8 cellular contexts compared by ENCODE assay signal in the genomic region with DNA sequence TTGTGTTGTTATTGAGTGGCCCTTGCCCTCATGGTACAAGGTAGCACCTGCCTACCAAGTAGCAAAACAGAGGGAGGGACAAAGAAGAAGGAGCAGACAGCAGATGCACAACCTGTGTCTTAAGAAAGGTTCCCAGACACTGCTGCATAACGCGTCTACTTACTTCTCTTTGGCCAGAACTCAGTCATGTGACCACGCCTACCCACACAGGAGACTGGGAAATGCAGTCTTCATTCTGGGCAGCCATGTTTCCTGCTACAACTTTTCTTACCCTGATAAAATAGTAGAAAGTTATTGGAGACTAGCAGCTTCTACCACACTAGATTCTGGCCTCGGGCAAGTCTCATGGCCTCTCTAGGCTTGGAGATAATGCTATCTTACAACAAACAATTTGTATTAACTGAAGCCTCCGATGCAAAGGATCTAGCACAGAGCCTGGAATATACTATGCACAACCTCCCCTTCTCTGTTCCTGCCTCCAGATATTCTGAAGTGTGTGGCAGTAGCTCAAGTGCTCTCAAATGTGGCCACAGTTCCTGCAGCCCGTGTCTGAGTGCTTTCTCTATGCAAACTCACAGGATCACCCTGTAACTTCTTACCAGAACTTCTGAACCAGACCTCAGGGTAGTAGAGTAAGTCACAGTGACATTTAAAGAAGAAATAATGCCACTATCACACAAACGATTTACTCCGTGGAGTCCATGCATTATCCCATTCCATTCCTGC. TPM values are rescaled to one million over a fixed set of nuclear protein-coding genes. Genes with fewer than 3 reads are reported as not detected.
DNase-seq lines count a peak whose midpoint lies in the region; ATAC-seq, FAIRE-seq and TF ChIP-seq lines count a peak whose summit lies in the region.

No MANE protein-coding gene starts in this region.

- peak; percentile 56 for ATAC-seq in IMR-90 (ENCODE audit: low read depth)
- peak; percentile 70 for ATAC-seq in K562
- peak; percentile 65 for ATAC-seq in left lung
- peak; percentile 58 for ATAC-seq in stimulated activated effector memory CD8-positive, alpha-beta T cell treated with anti-CD3 and anti-CD28 coated beads, Interleukin-12 subunit alpha, Interleukin-12 subunit beta, amount 100 ng/mL, for 72 hours
- ATAC-seq in HG02938 (IDR thresholded peaks at IDR 0.05; ENCODE audit: unreplicated experiment): no peak

- peak overlapping the region; percentile 52; the same call in 1 of the 2 replicates for H3K4ac ChIP-seq in IMR-90 (ENCODE audit: low read depth, low read length)

- H2AFZ ChIP-seq in IMR-90 (replicated peaks; ENCODE audit: low read length, poor library complexity): peak overlapping the region; percentile 91
- peak overlapping the region; percentile 92 for H2AFZ ChIP-seq in K562 (ENCODE audit: low read depth, low read length)

- H3K9ac ChIP-seq in IMR-90 (ENCODE audit: low read depth, low read length): no peak overlapping the region
- no peak overlapping the region for H3K9ac ChIP-seq in K562 (ENCODE audit: insufficient read depth in 1 of 2, low read depth in 2 of 2, low read length in 2 of 2)

- H3K27ac ChIP-seq in IMR-90 (ENCODE audit: insufficient read depth, low read length) (no peak overlapping the region), K562 (ENCODE audit: extremely low read depth, low read depth, low read length) (no peak overlapping the region), left lung (peak overlapping the region; percentile 42 to 71)

- peaks cover 5% of the 10 kb centered on the region; the same call in 1 of the 2 replicates for H3K4me1 ChIP-seq in IMR-90 (ENCODE audit: control insufficient read depth, insufficient read depth, low read length)
- peaks cover 18 to 20% of the 10 kb centered on the region in 2 experiments; a peak in 4 of 5 replicates for H3K4me1 ChIP-seq in K562 (replicated peaks in 1 of 2; ENCODE audit: control insufficient read depth in 2 of 2, insufficient read depth in 2 of 2, low read length in 2 of 2)
- peaks cover 5 to 80% of the 10 kb centered on the region in 2 donors for H3K4me1 ChIP-seq in left lung

- TF ChIP-seq RAD21 in IMR-90 (IDR thresholded peaks at IDR 0.05; ENCODE audit: low read length): no peak
- no peak for TF ChIP-seq RAD21 in K562 (CRISPR knock-in tag; conservative IDR thresholded peaks at IDR 0.05 in 1 of 2, IDR thresholded peaks at IDR 0.05 in 1 of 2)

- H3K36me3 ChIP-seq in IMR-90 (ENCODE audit: control insufficient read depth, insufficient read depth, low read length) (no peaks in the 10 kb centered on the region), K562 (ENCODE audit: control insufficient read depth, insufficient read depth, low read length) (no peaks in the 10 kb centered on the region), left lung (no peaks in the 10 kb centered on the region)

- H3K4me3 ChIP-seq in IMR-90 (ENCODE audit: insufficient read depth, low read depth, low read length): no peak overlapping the region
- H3K4me3 ChIP-seq in K562: no peak overlapping the region
- H3K4me3 ChIP-seq in left lung: no peak overlapping the region

- CTCF ChIA-PET in IMR-90 (lab: Yijun Ruan, JAX) (no interaction called here), K562 (lab: Yijun Ruan, JAX; ENCODE audit: low intra/inter-chr PET ratio) (interaction anchor here (0.7 to 9.9 kb wide), 4 partner anchors 57 to 66 kb away, joined by 3 to 226 read pairs (median 3); no protein-coding TSS in a partner anchor)

- no peak overlapping the region for H3K14ac ChIP-seq in IMR-90 (replicated peaks; ENCODE audit: low read depth, low read length)

- no peaks in the 10 kb centered on the region for H3K36me3 Mint-ChIP-seq in T-helper 1 cell treated with Interleukin-12 subunit alpha and Interleukin-12 subunit beta and Interleukin-4 antibody, amounts not matched to agents 30 μg/mL and 1 μg/mL, for 36 hours (ENCODE audit: low read depth)
- H3K36me3 Mint-ChIP-seq in stimulated activated effector memory CD8-positive, alpha-beta T cell treated with anti-CD3 and anti-CD28 coated beads, Interleukin-12 subunit alpha, Interleukin-12 subunit beta, amount 100 ng/mL, for 72 hours: peaks cover 8% of the 10 kb centered on the region

- H2BK20ac ChIP-seq in IMR-90 (ENCODE audit: low read depth, low read length): no peak overlapping the region

- no peaks in the 10 kb centered on the region for H3K27me3 Mint-ChIP-seq in T-helper 1 cell treated with Interleukin-12 subunit alpha and Interleukin-12 subunit beta and Interleukin-4 antibody, amounts not matched to agents 30 μg/mL and 1 μg/mL, for 36 hours (ENCODE audit: low read depth)

- peak; percentile 87 for FAIRE-seq in K562 (lab: Jason Lieb, UNC)

- H2AK9ac ChIP-seq in IMR-90 (replicated peaks; ENCODE audit: low read depth, low read length, poor library complexity): no peak overlapping the region

- H3K23ac ChIP-seq in IMR-90 (ENCODE audit: low read depth, low read length): no peak overlapping the region

- H3K79me2 ChIP-seq in K562 (ENCODE audit: control insufficient read depth, insufficient read depth, low read length): no peaks in the 10 kb centered on the region

- H2BK120ac ChIP-seq in IMR-90 (ENCODE audit: low read depth, low read length): no peak overlapping the region

- H3K27ac Mint-ChIP-seq in T-helper 1 cell treated with Interleukin-12 subunit alpha and Interleukin-12 subunit beta and Interleukin-4 antibody, amounts not matched to agents 30 μg/mL and 1 μg/mL, for 36 hours: peak overlapping the region; percentile 62
- H3K27ac Mint-ChIP-seq in stimulated activated effector memory CD8-positive, alpha-beta T cell treated with anti-CD3 and anti-CD28 coated beads, Interleukin-12 subunit alpha, Interleukin-12 subunit beta, amount 100 ng/mL, for 72 hours: no peak overlapping the region

- dilution Hi-C loops in IMR-90 (cut with HindIII; ENCODE audit: low sequenced_read_pairs, unreplicated experiment): no loop called here

- no peak for TF ChIP-seq POLR2A in IMR-90 (IDR thresholded peaks at IDR 0.05; ENCODE audit: low read depth, low read length)
- no peak for TF ChIP-seq POLR2A in K562 (conservative IDR thresholded peaks at IDR 0.05)

- no TSS peak for BruUV-seq in IMR-90 (replicated peaks; lab: Mats Ljungman, UMichigan)
- BruUV-seq in K562 (replicated peaks; lab: Mats Ljungman, UMichigan): no TSS peak

- POLR2A ChIA-PET in IMR-90 (lab: Charles Lee; ENCODE audit: unreplicated experiment): no interaction called here
- POLR2A ChIA-PET in K562 (lab: Yijun Ruan, JAX): interaction anchor here (0.5 to 1.6 kb wide), 5 partner anchors 20 to 82 kb away, joined by 3 to 4 read pairs (median 3); no protein-coding TSS in a partner anchor

- no CpG with 5 or more reads among the region's 8 CpGs for WGBS in IMR-90 (ENCODE audit: extremely low coverage in 2 of 2, insufficient read length in 1 of 2), 2 experiments
- 10% methylated on average over 8 of the region's 8 CpGs for WGBS in K562 (ENCODE audit: insufficient coverage, low coverage, missing lambda C conversion rate)

- H3K18ac ChIP-seq in IMR-90 (ENCODE audit: low read depth, low read length): no peak overlapping the region

- no peak overlapping the region for H3K56ac ChIP-seq in IMR-90 (ENCODE audit: extremely low read depth, insufficient read depth, low read length)

- H2AK5ac ChIP-seq in IMR-90 (ENCODE audit: low read depth, low read length): no peak overlapping the region

- peaks cover 45% of the 10 kb centered on the region for H3K4me1 Mint-ChIP-seq in T-helper 1 cell treated with Interleukin-12 subunit alpha and Interleukin-12 subunit beta and Interleukin-4 antibody, amounts not matched to agents 30 μg/mL and 1 μg/mL, for 36 hours (ENCODE audit: low read depth)
- peaks cover 45% of the 10 kb centered on the region for H3K4me1 Mint-ChIP-seq in stimulated activated effector memory CD8-positive, alpha-beta T cell treated with anti-CD3 and anti-CD28 coated beads, Interleukin-12 subunit alpha, Interleukin-12 subunit beta, amount 100 ng/mL, for 72 hours

- H3K79me1 ChIP-seq in IMR-90 (ENCODE audit: low read depth in 1 of 2, low read length in 2 of 2): no peaks in the 10 kb centered on the region

- no peak overlapping the region for H2BK15ac ChIP-seq in IMR-90 (ENCODE audit: low read depth, low read length)

- no peaks in the 10 kb centered on the region for H3K9me1 ChIP-seq in IMR-90 (ENCODE audit: insufficient read depth, low read length)
- no peaks in the 10 kb centered on the region for H3K9me1 ChIP-seq in K562 (ENCODE audit: control insufficient read depth, insufficient read depth, low read length)

- TF ChIP-seq CTCF in IMR-90 (conservative IDR thresholded peaks at IDR 0.05; ENCODE audit: low read depth, low read length) (no peak), K562 (IDR thresholded peaks at IDR 0.05 in 2 of 3, conservative IDR thresholded peaks at IDR 0.05 in 1 of 3; ENCODE audit: insufficient read depth in 2 of 3, low read depth in 1 of 3, low read length in 3 of 3) (no peak), left lung (IDR thresholded peaks at IDR 0.05) (no peak)

- in situ Hi-C loops in IMR-90 (cut with MboI; ENCODE audit: low sequenced_read_pairs) (loop anchor here (5.0 to 10.0 kb wide), 3 partner anchors 66 to 216 kb away; no protein-coding TSS in a partner anchor), K562 (cut with MboI) (loop anchor here (5.0 kb wide), 3 partner anchors 66 to 431 kb away; no protein-coding TSS in a partner anchor)

- no peaks in the 10 kb centered on the region for H3K9me3 ChIP-seq in IMR-90 (ENCODE audit: control insufficient read depth, insufficient read depth, low read length)
- H3K9me3 ChIP-seq in K562 (replicated peaks; ENCODE audit: control insufficient read depth, insufficient read depth, low read depth, low read length): no peaks in the 10 kb centered on the region
- H3K9me3 ChIP-seq in left lung: no peaks in the 10 kb centered on the region

- H3K9me3 Mint-ChIP-seq in T-helper 1 cell treated with Interleukin-12 subunit alpha and Interleukin-12 subunit beta and Interleukin-4 antibody, amounts not matched to agents 30 μg/mL and 1 μg/mL, for 36 hours: no peaks in the 10 kb centered on the region
- no peaks in the 10 kb centered on the region for H3K9me3 Mint-ChIP-seq in stimulated activated effector memory CD8-positive, alpha-beta T cell treated with anti-CD3 and anti-CD28 coated beads, Interleukin-12 subunit alpha, Interleukin-12 subunit beta, amount 100 ng/mL, for 72 hours

- H2BK5ac ChIP-seq in IMR-90 (ENCODE audit: low read depth, low read length, poor library complexity, severe bottlenecking): no peak overlapping the region

- DNase-seq in GF-D8 (lab: John Stamatoyannopoulos, UW) (peak; percentile 59), IMR-90 (peak; percentile 76), K562 (ENCODE audit: extremely low read depth in 1 of 4, low spot score in 3 of 4) (peak; percentile 62 to 82 (median 67)), left lung (peak in 1 of 2 donors; percentile 81), NCI-H1105 treated with DMSO at 0.1 percent for 48 hours (lab: John Stamatoyannopoulos, UW) (no peak)
- DNase-seq in stimulated activated effector memory CD8-positive, alpha-beta T cell treated with anti-CD3 and anti-CD28 coated beads, Interleukin-12 subunit alpha, Interleukin-12 subunit beta, amount 100 ng/mL, for 72 hours (ENCODE audit: low spot score in 2 of 2): no peak

- H4K5ac ChIP-seq in IMR-90 (ENCODE audit: low read depth, low read length): peak overlapping the region; percentile 65; the same call in 1 of the 2 replicates

- intact Hi-C loops in IMR-90 (cut with micrococcal nuclease) (no loop called here), K562 (cut with micrococcal nuclease) (no loop called here), left lung (cut with DNase I) (loop anchor here in 1 of 2 donors (5.0 to 10.0 kb wide), 2 partner anchors 66 to 214 kb away; no protein-coding TSS in a partner anchor)

- TF ChIP-seq EP300 in K562 (IDR thresholded peaks at IDR 0.05; ENCODE audit: low read length): no peak

- peak overlapping the region; percentile 32 to 92 for H4K8ac ChIP-seq in IMR-90 (ENCODE audit: low read depth in 2 of 2, low read length in 2 of 2)

- H3K4me2 ChIP-seq in IMR-90 (ENCODE audit: low read depth, low read length): peak overlapping the region; percentile 68
- H3K4me2 ChIP-seq in K562 (ENCODE audit: insufficient read depth, low read length): peak overlapping the region; percentile 28; the same call in 1 of the 2 replicates

- H3K4me3 Mint-ChIP-seq in T-helper 1 cell treated with Interleukin-12 subunit alpha and Interleukin-12 subunit beta and Interleukin-4 antibody, amounts not matched to agents 30 μg/mL and 1 μg/mL, for 36 hours: no peak overlapping the region
- H3K4me3 Mint-ChIP-seq in stimulated activated effector memory CD8-positive, alpha-beta T cell treated with anti-CD3 and anti-CD28 coated beads, Interleukin-12 subunit alpha, Interleukin-12 subunit beta, amount 100 ng/mL, for 72 hours: no peak overlapping the region

- no peak overlapping the region for H4K91ac ChIP-seq in IMR-90 (ENCODE audit: insufficient read depth, low read depth, low read length)

- H4K20me1 ChIP-seq in IMR-90 (ENCODE audit: insufficient read depth, low read length): no peaks in the 10 kb centered on the region
- no peaks in the 10 kb centered on the region; the same call in 1 of the 2 replicates for H4K20me1 ChIP-seq in K562 (replicated peaks; ENCODE audit: control insufficient read depth, insufficient read depth, low read length)

- H3K27me3 ChIP-seq in IMR-90 (ENCODE audit: control insufficient read depth, insufficient read depth, low read length): no peaks in the 10 kb centered on the region; the same call in 1 of the 2 replicates
- H3K27me3 ChIP-seq in K562 (ENCODE audit: control insufficient read depth in 2 of 2, insufficient read depth in 2 of 2, low read length in 2 of 2): 0 out of 5 replicates have a peak, but pooled peaks cover 0 to 8% of the 10 kb centered on the region in 2 experiments
- no peaks in the 10 kb centered on the region for H3K27me3 ChIP-seq in left lung

RNA-seq across cellular contexts. Expression of a gene that starts 34.1 kb away (rescaled TPM):
- total RNA-seq in IMR-90 (2012; rRNA removed) (8.4 and 10.3 TPM in 2 replicates), K562 (2014; rRNA removed) (8.7 and 11.3 TPM in 2 replicates), K562 (2014; rRNA removed; fragmentation: Illumina TruSeq; extraction: Trizol) (5.8 and 7.2 TPM in 2 replicates), K562 (2015; rRNA removed; fragmentation: Illumina TruSeq; extraction: Trizol) (2.6 and 2.9 TPM in 2 replicates), K562 (2021) (9.6 and 11.5 TPM in 2 replicates), left lung (10 to 100 TPM; 56.2 to 84.8 TPM)
- polyA plus RNA-seq in IMR-90 (2012; rRNA removed) (10.7 and 18.8 TPM in 2 replicates), K562 (2011; rRNA removed) (29.7 and 41.9 TPM in 2 replicates), K562 (2014; fragmentation: Illumina TruSeq; extraction: Trizol) (9.4 and 12.2 TPM in 2 replicates), K562 (2014; fragmentation: Nextera tagmentation; extraction: Ambion mirVana) (1 to 10 TPM; 2.3 to 3.8 TPM), K562 (2014; rRNA removed) (10.1 and 12.7 TPM in 2 replicates)
- 4.9 and 23.6 TPM in 2 replicates for polyA plus RNA-seq in IMR-90 (2012; cell fraction: cytosol; rRNA removed)
- polyA plus RNA-seq in IMR-90 (2012; cell fraction: nucleus; rRNA removed; ENCODE audit: low replicate concordance): 18.8 and 39.4 TPM in 2 replicates
- total RNA-seq in K562 (2011; cell fraction: chromatin; rRNA removed; ENCODE audit: low replicate concordance): 20.8 and 48.4 TPM in 2 replicates
- total RNA-seq in K562 (2011; cell fraction: nucleolus; rRNA removed): 32.6 and 48.7 TPM in 2 replicates
- total RNA-seq in K562 (2011; cell fraction: nucleoplasm; rRNA removed): 41.1 and 65.7 TPM in 2 replicates
- polyA plus RNA-seq in K562 (2011; cell fraction: cytosol; rRNA removed): 33.8 and 79.9 TPM in 2 replicates
- polyA plus RNA-seq in K562 (2011; cell fraction: nucleus; rRNA removed): 25.8 and 51.6 TPM in 2 replicates
- polyA plus RNA-seq in K562 (2012): 6.2 and 11.0 TPM in 2 replicates
- polyA minus RNA-seq in K562 (2011; rRNA and poly(A)+ RNA removed): 18.7 and 24.3 TPM in 2 replicates
- 12.4 and 25.9 TPM in 2 replicates for polyA minus RNA-seq in K562 (2011; cell fraction: cytosol; rRNA and poly(A)+ RNA removed)
- 23.1 and 23.3 TPM in 2 replicates for polyA minus RNA-seq in K562 (2011; cell fraction: nucleus; rRNA and poly(A)+ RNA removed)

RNA-seq across cellular contexts. Expression of a gene that starts 41.7 kb away (rescaled TPM):
- not detected in 2 replicates for total RNA-seq in IMR-90 (2012; rRNA removed)
- polyA plus RNA-seq in IMR-90 (2012; rRNA removed): not detected in 2 replicates
- polyA plus RNA-seq in IMR-90 (2012; cell fraction: cytosol; rRNA removed): not detected in 2 replicates
- not detected in 2 replicates for polyA plus RNA-seq in IMR-90 (2012; cell fraction: nucleus; rRNA removed; ENCODE audit: low replicate concordance)
- 0.12 TPM in 1 of 2 replicates, not detected in the other for total RNA-seq in K562 (2011; cell fraction: chromatin; rRNA removed; ENCODE audit: low replicate concordance)
- total RNA-seq in K562 (2011; cell fraction: nucleolus; rRNA removed): not detected in 2 replicates
- 0.08 TPM in 1 of 2 replicates, not detected in the other for total RNA-seq in K562 (2011; cell fraction: nucleoplasm; rRNA removed)
- not detected in 2 replicates for total RNA-seq in K562 (2014; rRNA removed)
- total RNA-seq in K562 (2014; rRNA removed; fragmentation: Illumina TruSeq; extraction: Trizol): not detected in 2 replicates
- total RNA-seq in K562 (2015; rRNA removed; fragmentation: Illumina TruSeq; extraction: Trizol): not detected in 2 replicates
- total RNA-seq in K562 (2021): not detected in 2 replicates
- not detected in 2 replicates for polyA plus RNA-seq in K562 (2011; rRNA removed)
- not detected in 2 replicates for polyA plus RNA-seq in K562 (2011; cell fraction: cytosol; rRNA removed)
- 0.03 and 0.18 TPM in 2 replicates for polyA plus RNA-seq in K562 (2011; cell fraction: nucleus; rRNA removed)
- not detected in 2 replicates for polyA plus RNA-seq in K562 (2012)
- polyA plus RNA-seq in K562 (2014; fragmentation: Illumina TruSeq; extraction: Trizol): not detected in 2 replicates
- not detected for polyA plus RNA-seq in K562 (2014; fragmentation: Nextera tagmentation; extraction: Ambion mirVana)
- polyA plus RNA-seq in K562 (2014; rRNA removed): not detected in 2 replicates
- 0.04 TPM in 1 of 2 replicates, not detected in the other for polyA minus RNA-seq in K562 (2011; rRNA and poly(A)+ RNA removed)
- polyA minus RNA-seq in K562 (2011; cell fraction: cytosol; rRNA and poly(A)+ RNA removed): not detected in 2 replicates
- polyA minus RNA-seq in K562 (2011; cell fraction: nucleus; rRNA and poly(A)+ RNA removed): 0.11 TPM in 1 of 2 replicates, not detected in the other
- 1 to 10 TPM; 2.0 to 3.0 TPM for total RNA-seq in left lung

Comparison
In these comparisons a context has a peak if more than half of its experiments do, and no peak if none do; other contexts are left out.
1. DNase-seq: peak in GF-D8 (single experiment), IMR-90 (single experiment) and K562 (4 of 4); none in stimulated activated effector memory CD8-positive, alpha-beta T cell treated with anti-CD3 and anti-CD28 coated beads, Interleukin-12 subunit alpha, Interleukin-12 subunit beta, amount 100 ng/mL, for 72 hours (0 of 2) and NCI-H1105 treated with DMSO at 0.1 percent for 48 hours (single experiment).
2. H3K27ac ChIP-seq: peak in left lung (2 of 2); none in IMR-90 (single experiment) and K562 (single experiment).